1 cellular context compared by ENCODE assay signal in genomic region chr3:168081171-168081771, GRCh38.
TF ChIP-seq lines count a peak whose summit lies in the region.

No MANE protein-coding gene starts in this region.

TF ChIP-seq in H1, 55 proteins besides CTCF, POLR2A, EP300 and RAD21 (continued from another document):
- no peak for TF ChIP-seq ATF2 (IDR thresholded peaks at IDR 0.05; ENCODE audit: low read length)
- TF ChIP-seq FOSL1 (IDR thresholded peaks at IDR 0.05; ENCODE audit: insufficient read depth, low read depth, low read length), result no peak
- no peak for TF ChIP-seq TBP (IDR thresholded peaks at IDR 0.05; ENCODE audit: low read depth, low read length)
- TF ChIP-seq CBX8 (IDR thresholded peaks at IDR 0.05; ENCODE audit: borderline replicate concordance, low read depth, low read length), result no peak
